ENCODE assay signal across 13 cellular contexts in genomic region chr14:85536835-85537195, GRCh38. TPM values are rescaled to one million over a fixed set of nuclear protein-coding genes. Genes with fewer than 3 reads are reported as not detected.
DNase-seq lines count a peak whose midpoint lies in the region; ATAC-seq and TF ChIP-seq lines count a peak whose summit lies in the region.
"Had no signal": no experiment of that assay in that cellular context is flagged by ENCODE, and none has a peak within 500 bp of the region (broad histone marks: within the 10 kb centered on the region; RNA-seq: fewer than 3 reads in every experiment).

No MANE protein-coding gene starts in this region.

- H3K9me3 ChIP-seq in skeletal muscle tissue (ENCODE audit: control insufficient read depth in 3 of 3, low read length in 3 of 3) = no peaks in the 10 kb centered on the region
- H3K9me3 ChIP-seq: upper lobe of left lung had no signal

- H3K27me3 Mint-ChIP-seq in glutamatergic neuron (ENCODE audit: unreplicated experiment) = peaks cover 15% of the 10 kb centered on the region

- ATAC-seq in GM21717 (IDR thresholded peaks at IDR 0.05; ENCODE audit: unreplicated experiment) = no peak
- ATAC-seq: activated T-cell treated with anti-CD3 and anti-CD28 coated beads, Interleukin-2, amount 50 U/mL, for 4 hours had no signal

- H3K4me1 Mint-ChIP-seq in glutamatergic neuron (ENCODE audit: low read depth, unreplicated experiment) = peaks cover 38% of the 10 kb centered on the region

- H3K4me1 ChIP-seq in skeletal muscle tissue (ENCODE audit: control insufficient read depth in 3 of 3, insufficient read depth in 3 of 3, low read length in 3 of 3) = peaks cover 16 to 22% (median 20%) of the 10 kb centered on the region in 3 donors

- DNase-seq in NCI-H187 treated with DMSO at 0.1 percent for 48 hours (lab: John Stamatoyannopoulos, UW) (peak; percentile 76), NCI-H187 (lab: John Stamatoyannopoulos, UW) (no peak), amniotic epithelial cell (ENCODE audit: low read depth) (peak; percentile 57), glutamatergic neuron (no peak), NCI-H146 treated with DMSO at 0.1 percent for 48 hours (lab: John Stamatoyannopoulos, UW; ENCODE audit: unreplicated experiment) (no peak), LoVo (ENCODE audit: low spot score) (no peak)
- DNase-seq: activated T-cell treated with anti-CD3 and anti-CD28 coated beads, Interleukin-2, amount 50 U/mL, for 4 hours; naive B cell; NCI-H2227 treated with DMSO at 0.1 percent for 48 hours; Right ventricle myocardium superior; upper lobe of left lung had no signal

- H3K4me3 ChIP-seq in skeletal muscle tissue (ENCODE audit: low read length in 3 of 3) = peak overlapping the region; percentile 38 to 76 (median 62)
- H3K4me3 ChIP-seq: upper lobe of left lung had no signal

- peak overlapping the region; percentile 86 for H3K27ac Mint-ChIP-seq in glutamatergic neuron (ENCODE audit: unreplicated experiment)
- H3K27ac Mint-ChIP-seq: naive B cell had no signal

- peaks cover 0 to 12% (median 5%) of the 10 kb centered on the region in 3 donors for H3K27me3 ChIP-seq in skeletal muscle tissue (ENCODE audit: control insufficient read depth in 3 of 3, insufficient read depth in 3 of 3, low read length in 3 of 3)

- peak overlapping the region in 2 of 3 donors; percentile 88 to 96 for H3K9ac ChIP-seq in skeletal muscle tissue (ENCODE audit: low read depth in 1 of 3, low read length in 3 of 3)

- TF ChIP-seq CTCF in glutamatergic neuron (IDR thresholded peaks at IDR 0.05; ENCODE audit: partially characterized antibody, unreplicated experiment) = no peak

- peak overlapping the region; percentile 94 for H3K27ac ChIP-seq in skeletal muscle tissue (ENCODE audit: low read depth, low read length)
- H3K27ac ChIP-seq: upper lobe of left lung had no signal

- no peaks in the 10 kb centered on the region for H3K36me3 Mint-ChIP-seq in glutamatergic neuron (ENCODE audit: unreplicated experiment)

- no peaks in the 10 kb centered on the region for H3K36me3 ChIP-seq in skeletal muscle tissue (ENCODE audit: control insufficient read depth in 3 of 3, insufficient read depth in 3 of 3, low read length in 3 of 3)
- H3K36me3 ChIP-seq: upper lobe of left lung had no signal

- H3K4me3 Mint-ChIP-seq in glutamatergic neuron (ENCODE audit: unreplicated experiment) = peak overlapping the region; percentile 95
- H3K4me3 Mint-ChIP-seq: activated T-cell treated with anti-CD3 and anti-CD28 coated beads, Interleukin-2, amount 50 U/mL, for 4 hours; naive B cell had no signal

- peaks cover 20% of the 10 kb centered on the region for H3K9me3 Mint-ChIP-seq in glutamatergic neuron (ENCODE audit: unreplicated experiment)
- H3K9me3 Mint-ChIP-seq: activated T-cell treated with anti-CD3 and anti-CD28 coated beads, Interleukin-2, amount 50 U/mL, for 4 hours had no signal

RNA-seq across cellular contexts. Expression of gene FLRT2, which starts 6.9 kb away (rescaled TPM):
- 69.6 TPM for total RNA-seq in glutamatergic neuron (ENCODE audit: unreplicated experiment)
- total RNA-seq in skeletal muscle tissue = 37.6 TPM

Comparison
In these comparisons a context has a peak if more than half of its experiments do, and no peak if none do; other contexts are left out.
1. DNase-seq: peak in NCI-H187 treated with DMSO at 0.1 percent for 48 hours (single experiment) and amniotic epithelial cell (single experiment); none in NCI-H187 (0 of 2), glutamatergic neuron (single experiment), NCI-H146 treated with DMSO at 0.1 percent for 48 hours (single experiment) and LoVo (single experiment).